In genomic region chr12:111775205-111776193, GRCh38 we compare ENCODE assay signal across 8 cellular contexts. TPM values are rescaled to one million over a fixed set of nuclear protein-coding genes. Genes with fewer than 3 reads are reported as not detected.
DNase-seq lines count a peak whose midpoint lies in the region; ATAC-seq and TF ChIP-seq lines count a peak whose summit lies in the region.

No MANE protein-coding gene starts in this region.

- no peak for DNase-seq in effector memory CD8-positive, alpha-beta T cell
- DNase-seq in uterus (peak; percentile 82 to 90), NCI-H82 (lab: John Stamatoyannopoulos, UW) (no peak), EL (no peak)

- peaks cover 0 to 2% of the 10 kb centered on the region in 2 donors for H3K4me1 Mint-ChIP-seq in effector memory CD8-positive, alpha-beta T cell (ENCODE audit: low read depth in 2 of 2)

- H3K4me3 ChIP-seq in mononuclear cell (ENCODE audit: low read length) (peak overlapping the region; percentile 15), uterus (peak overlapping the region in 1 of 2 donors; percentile 12)

- intact Hi-C loops in uterus (cut with DNase I; ENCODE audit: low total_unique reads) = no loop called here

- no peaks in the 10 kb centered on the region for H3K27me3 ChIP-seq in mononuclear cell (ENCODE audit: insufficient read depth, low read length)
- H3K27me3 ChIP-seq in uterus = no peaks in the 10 kb centered on the region

- H3K9me3 ChIP-seq in mononuclear cell (ENCODE audit: low read depth, low read length) (no peaks in the 10 kb centered on the region), uterus (no peaks in the 10 kb centered on the region)

- peak in 1 of 4 experiments; percentile 15 for TF ChIP-seq CTCF in uterus (IDR thresholded peaks at IDR 0.05)

- no peaks in the 10 kb centered on the region for H3K9me3 Mint-ChIP-seq in effector memory CD8-positive, alpha-beta T cell

- peak overlapping the region; percentile 63 to 82 for H3K27ac Mint-ChIP-seq in effector memory CD8-positive, alpha-beta T cell

- no peaks in the 10 kb centered on the region for H3K36me3 ChIP-seq in uterus

- peaks cover 30 to 38% of the 10 kb centered on the region in 2 donors for H3K27me3 Mint-ChIP-seq in effector memory CD8-positive, alpha-beta T cell

- H3K4me3 Mint-ChIP-seq in effector memory CD8-positive, alpha-beta T cell = no peak overlapping the region

- no peaks in the 10 kb centered on the region for H3K36me3 Mint-ChIP-seq in effector memory CD8-positive, alpha-beta T cell (ENCODE audit: insufficient read depth)

- H3K4me1 ChIP-seq in mononuclear cell (ENCODE audit: insufficient read depth, low read length) (peaks cover 94% of the 10 kb centered on the region), uterus (peaks cover 19 to 27% of the 10 kb centered on the region in 2 donors)

- peak overlapping the region; percentile 83 to 92 for H3K27ac ChIP-seq in uterus

- TF ChIP-seq POLR2A in uterus (IDR thresholded peaks at IDR 0.05) = peak; percentile 44 to 65

- peak; percentile 78 for ATAC-seq in GM18498 (IDR thresholded peaks at IDR 0.05; ENCODE audit: unreplicated experiment)
- ATAC-seq in HG03025 (IDR thresholded peaks at IDR 0.05; ENCODE audit: low FRiP score, unreplicated experiment) = peak; percentile 50
- no peak for ATAC-seq in effector memory CD8-positive, alpha-beta T cell (replicated peaks)

TF ChIP-seq in PFSK-1, 5 proteins besides CTCF, POLR2A, EP300 and RAD21:
- TF ChIP-seq POLR2AphosphoS5 (IDR thresholded peaks at IDR 0.05; ENCODE audit: low read depth, low read length) (peak; percentile 59; the same call in 1 of the 2 replicates), TAF1 (IDR thresholded peaks at IDR 0.05; ENCODE audit: borderline replicate concordance, insufficient read depth, low read length) (0 out of 2 replicates have a peak, but pooled peaks have one; percentile 44), SIN3A (IDR thresholded peaks at IDR 0.05; ENCODE audit: borderline replicate concordance, insufficient read depth, low read length) (no peak), FOXP2 (optimal IDR thresholded peaks at IDR 0.05; ENCODE audit: borderline replicate concordance, extremely low read depth, extremely low read length, insufficient read depth) (peak; percentile 53)
- TF ChIP-seq, protein P1, sequence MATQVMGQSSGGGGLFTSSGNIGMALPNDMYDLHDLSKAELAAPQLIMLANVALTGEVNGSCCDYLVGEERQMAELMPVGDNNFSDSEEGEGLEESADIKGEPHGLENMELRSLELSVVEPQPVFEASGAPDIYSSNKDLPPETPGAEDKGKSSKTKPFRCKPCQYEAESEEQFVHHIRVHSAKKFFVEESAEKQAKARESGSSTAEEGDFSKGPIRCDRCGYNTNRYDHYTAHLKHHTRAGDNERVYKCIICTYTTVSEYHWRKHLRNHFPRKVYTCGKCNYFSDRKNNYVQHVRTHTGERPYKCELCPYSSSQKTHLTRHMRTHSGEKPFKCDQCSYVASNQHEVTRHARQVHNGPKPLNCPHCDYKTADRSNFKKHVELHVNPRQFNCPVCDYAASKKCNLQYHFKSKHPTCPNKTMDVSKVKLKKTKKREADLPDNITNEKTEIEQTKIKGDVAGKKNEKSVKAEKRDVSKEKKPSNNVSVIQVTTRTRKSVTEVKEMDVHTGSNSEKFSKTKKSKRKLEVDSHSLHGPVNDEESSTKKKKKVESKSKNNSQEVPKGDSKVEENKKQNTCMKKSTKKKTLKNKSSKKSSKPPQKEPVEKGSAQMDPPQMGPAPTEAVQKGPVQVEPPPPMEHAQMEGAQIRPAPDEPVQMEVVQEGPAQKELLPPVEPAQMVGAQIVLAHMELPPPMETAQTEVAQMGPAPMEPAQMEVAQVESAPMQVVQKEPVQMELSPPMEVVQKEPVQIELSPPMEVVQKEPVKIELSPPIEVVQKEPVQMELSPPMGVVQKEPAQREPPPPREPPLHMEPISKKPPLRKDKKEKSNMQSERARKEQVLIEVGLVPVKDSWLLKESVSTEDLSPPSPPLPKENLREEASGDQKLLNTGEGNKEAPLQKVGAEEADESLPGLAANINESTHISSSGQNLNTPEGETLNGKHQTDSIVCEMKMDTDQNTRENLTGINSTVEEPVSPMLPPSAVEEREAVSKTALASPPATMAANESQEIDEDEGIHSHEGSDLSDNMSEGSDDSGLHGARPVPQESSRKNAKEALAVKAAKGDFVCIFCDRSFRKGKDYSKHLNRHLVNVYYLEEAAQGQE (IDR thresholded peaks at IDR 0.05; ENCODE audit: insufficient read depth in 1 of 2, low read depth in 2 of 2, low read length in 2 of 2) = peak in 1 of 2 experiments; percentile 66; a peak in 1 of 4 replicates

RNA-seq across cellular contexts. Expression of gene ALDH2, which starts 8.8 kb away (rescaled TPM):
- 0.90 TPM for polyA plus RNA-seq in PFSK-1 (2012; ENCODE audit: insufficient read length, low read depth)
- total RNA-seq in mononuclear cell (55.2 TPM), uterus (100 to 1,000 TPM in 1 of 4 donors, 10 to 100 TPM in 3; 13.1 to 102 (median 73.5) TPM)

Comparison
In these comparisons a context has a peak if more than half of its experiments do, and no peak if none do; other contexts are left out.
1. DNase-seq: peak in uterus (2 of 2); none in effector memory CD8-positive, alpha-beta T cell (0 of 3), NCI-H82 (single experiment) and EL (single experiment).